Comparison of ENCODE assay signal across 8 cellular contexts in genomic region chr9:133990366-133991210, GRCh38. TPM values are rescaled to one million over a fixed set of nuclear protein-coding genes. Genes with fewer than 3 reads are reported as not detected.
DNase-seq lines count a peak whose midpoint lies in the region; TF ChIP-seq lines count a peak whose summit lies in the region.

No MANE protein-coding gene starts in this region.

- H3K79me2 ChIP-seq in OCI-LY7 (ENCODE audit: insufficient read depth, low read depth, low read length), result 0 out of 2 replicates have a peak, but pooled peaks cover 6% of the 10 kb centered on the region

- peaks cover 3% of the 10 kb centered on the region; the same call in 1 of the 2 replicates for H4K20me1 ChIP-seq in OCI-LY7 (ENCODE audit: insufficient read depth, low read length)

- H3K4me2 ChIP-seq in OCI-LY7 (ENCODE audit: low read length), result peak overlapping the region; percentile 83

- H3K9me2 ChIP-seq in OCI-LY7 (ENCODE audit: insufficient read depth, low read length), result no peaks in the 10 kb centered on the region

- TF ChIP-seq POLR2A in uterus (IDR thresholded peaks at IDR 0.05), result no peak

- CTCF ChIA-PET in OCI-LY7 (lab: Charles Lee; ENCODE audit: unreplicated experiment), result no interaction called here

- H3K27ac ChIP-seq in OCI-LY7 (ENCODE audit: low read depth, low read length, poor library complexity, severe bottlenecking), result no peak overlapping the region
- peak overlapping the region; percentile 45 to 82 for H3K27ac ChIP-seq in uterus

- H3K27me3 ChIP-seq in endocrine pancreas (ENCODE audit: control insufficient read depth, insufficient read depth, low read length), result no peaks in the 10 kb centered on the region
- H3K27me3 ChIP-seq in mononuclear cell (ENCODE audit: insufficient read depth, low read length), result no peaks in the 10 kb centered on the region
- no peaks in the 10 kb centered on the region for H3K27me3 ChIP-seq in uterus

- H3K36me3 ChIP-seq in OCI-LY7 (ENCODE audit: insufficient read depth, low read length) (no peaks in the 10 kb centered on the region), endocrine pancreas (ENCODE audit: control insufficient read depth, insufficient read depth, low read length) (no peaks in the 10 kb centered on the region), uterus (no peaks in the 10 kb centered on the region)

- intact Hi-C loops in OCI-LY7 (cut with micrococcal nuclease; ENCODE audit: unreplicated experiment), result loop anchor here (5.0 kb wide), 2 partner anchors 93 to 113 kb away; no protein-coding TSS in a partner anchor
- intact Hi-C loops in uterus (cut with DNase I; ENCODE audit: low total_unique reads), result loop anchor here (5.0 kb wide), 1 partner anchor 198 kb away; no protein-coding TSS in a partner anchor

- H3K9ac ChIP-seq in endocrine pancreas (ENCODE audit: control insufficient read depth, insufficient read depth, low read length), result peak overlapping the region; percentile 71

- TF ChIP-seq CTCF in GM12865 (IDR thresholded peaks at IDR 0.05; ENCODE audit: insufficient read depth, low read depth, low read length, missing control alignments) (no peak), OCI-LY7 (conservative IDR thresholded peaks at IDR 0.05; ENCODE audit: low read length) (no peak), uterus (IDR thresholded peaks at IDR 0.05) (no peak)

- POLR2A ChIA-PET in OCI-LY7 (lab: Charles Lee), result interaction anchor here (0.6 kb wide), 1 partner anchor 34 kb away, joined by 3 read pairs; no protein-coding TSS in a partner anchor

- no TSS peak for BruUV-seq in OCI-LY7 (replicated peaks; lab: Mats Ljungman, UMichigan)

- H3K9me3 ChIP-seq in OCI-LY7 (ENCODE audit: low read length) (no peaks in the 10 kb centered on the region), endocrine pancreas (ENCODE audit: control insufficient read depth, low read length) (no peaks in the 10 kb centered on the region), mononuclear cell (ENCODE audit: low read depth, low read length) (no peaks in the 10 kb centered on the region), uterus (no peaks in the 10 kb centered on the region)

- no peak for DNase-seq in GM12865 (ENCODE audit: low read depth)
- no peak for DNase-seq in OCI-LY7 (ENCODE audit: low spot score)
- DNase-seq in uterus, result peak in 1 of 2 donors; percentile 38
- no peak for DNase-seq in NOMO-1 treated with DMSO at 0.1 percent for 48 hours (lab: John Stamatoyannopoulos, UW; ENCODE audit: unreplicated experiment)
- DNase-seq in NCI-H2081 treated with DMSO at 0.1 percent for 48 hours (lab: John Stamatoyannopoulos, UW), result no peak
- DNase-seq in activated CD4-positive, CD25-positive, alpha-beta regulatory T cell (lab: John Stamatoyannopoulos, UW), result no peak

- peaks cover 25% of the 10 kb centered on the region for H3K4me1 ChIP-seq in OCI-LY7 (ENCODE audit: insufficient read depth, low read length, poor library complexity, severe bottlenecking)
- no peaks in the 10 kb centered on the region for H3K4me1 ChIP-seq in endocrine pancreas (ENCODE audit: control insufficient read depth, insufficient read depth, low read length)
- peaks cover 27% of the 10 kb centered on the region for H3K4me1 ChIP-seq in mononuclear cell (ENCODE audit: insufficient read depth, low read length)
- H3K4me1 ChIP-seq in uterus, result peaks cover 0 to 20% of the 10 kb centered on the region in 2 donors

- H2AFZ ChIP-seq in OCI-LY7 (ENCODE audit: low read length), result no peak overlapping the region

- H3K4me3 ChIP-seq in GM12865 (ENCODE audit: low read depth, low read length) (peak overlapping the region; percentile 60), OCI-LY7 (ENCODE audit: low read depth, low read length, poor library complexity, severe bottlenecking) (peak overlapping the region; percentile 88), endocrine pancreas (ENCODE audit: control insufficient read depth, insufficient read depth, low read length) (no peak overlapping the region), mononuclear cell (ENCODE audit: low read length) (peak overlapping the region; percentile 50), uterus (peak overlapping the region; percentile 51 to 82)

RNA-seq across cellular contexts. Expression of gene VAV2, which starts 1.5 kb away (rescaled TPM):
- total RNA-seq in OCI-LY7 (2014; rRNA removed; shearing (Covaris generic)), result 10.6 and 11.0 TPM in 2 replicates
- total RNA-seq in OCI-LY7 (2022), result 23.2 and 27.8 TPM in 2 replicates
- 4.5 TPM for total RNA-seq in mononuclear cell
- 10 to 100 TPM in 3 of 4 donors, 1 to 10 TPM in 1; 4.7 to 42.2 (median 15.8) TPM for total RNA-seq in uterus

RNA-seq across cellular contexts. Expression of gene BRD3OS, which starts 34.7 kb away (rescaled TPM):
- 12.4 and 21.6 TPM in 2 replicates for total RNA-seq in OCI-LY7 (2014; rRNA removed; shearing (Covaris generic))
- total RNA-seq in OCI-LY7 (2022), result 13.7 and 16.4 TPM in 2 replicates
- total RNA-seq in mononuclear cell, result 3.6 TPM
- 10 to 100 TPM in 2 of 4 donors, 1 to 10 TPM in 2; 7.4 to 23.9 (median 13.6) TPM for total RNA-seq in uterus
